10 cellular contexts compared by ENCODE assay signal in the genomic region with DNA sequence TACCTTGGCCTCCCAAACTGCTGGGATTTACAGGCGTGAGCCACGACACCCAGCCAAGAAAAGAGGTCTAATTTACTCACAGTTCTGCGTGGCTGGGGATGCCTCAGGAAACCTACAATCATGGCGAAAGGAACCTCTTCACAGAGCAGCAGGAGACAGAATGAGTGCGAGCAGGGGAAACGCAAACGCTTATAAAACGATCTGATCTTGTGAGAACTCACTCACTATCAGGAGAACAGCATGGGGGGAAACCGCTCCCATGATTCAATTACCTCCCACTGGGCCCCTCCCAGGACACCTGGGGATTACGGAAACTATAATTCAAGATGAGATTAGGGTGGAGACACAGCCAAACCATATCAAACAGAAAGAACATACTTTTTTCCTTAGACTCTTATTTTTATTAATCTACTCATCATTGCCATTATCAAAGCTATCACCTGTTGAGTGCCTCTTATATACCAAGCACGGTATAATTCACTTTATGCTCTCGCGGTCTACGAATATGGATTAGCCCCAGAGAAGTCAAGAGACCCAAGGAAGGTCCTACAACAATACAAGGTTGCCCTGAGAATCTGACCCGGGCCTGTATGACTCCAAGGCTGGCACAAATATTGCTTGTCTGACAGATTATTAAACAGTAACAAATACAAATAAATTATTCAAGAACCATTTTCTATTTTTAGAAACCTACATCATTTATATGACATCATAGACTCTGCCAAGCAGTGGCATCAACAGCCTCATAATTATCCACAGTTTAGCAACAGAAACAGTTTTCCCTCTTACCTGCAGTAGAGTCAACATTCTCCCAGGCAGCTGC. TPM values are rescaled to one million over a fixed set of nuclear protein-coding genes. Genes with fewer than 3 reads are reported as not detected.
A peak's percentile ranks its signal among the peaks of the same experiment; 100 is the strongest.
DNase-seq lines count a peak whose midpoint lies in the region; ATAC-seq and TF ChIP-seq lines count a peak whose summit lies in the region.
"Had no signal": no experiment of that assay in that cellular context is flagged by ENCODE, and none has a peak within 500 bp of the region (broad histone marks: within the 10 kb centered on the region; RNA-seq: fewer than 3 reads in every experiment).

No MANE protein-coding gene starts in this region.

- ATAC-seq in activated B cell treated with CpG ODN at 0.5 μM for 24 hours (ENCODE audit: low read depth), result no peak

- H3K36me3 Mint-ChIP-seq in activated CD4-positive, alpha-beta T cell treated with anti-CD3 and anti-CD28 coated beads, Interleukin-2, amount 10 ng/mL, durations not matched to agents 7 days and 5 days (ENCODE audit: low read depth), result peaks cover 34% of the 10 kb centered on the region
- H3K36me3 Mint-ChIP-seq in activated B cell treated with CpG ODN at 0.5 μM for 24 hours (ENCODE audit: low read depth) (peaks cover 51% of the 10 kb centered on the region), osteocyte (ENCODE audit: unreplicated experiment) (peaks cover 11% of the 10 kb centered on the region)

- intact Hi-C loops in activated B cell treated with CpG ODN at 0.5 μM for 24 hours (cut with micrococcal nuclease), result no loop called here

- DNase-seq in activated CD4-positive, alpha-beta T cell treated with anti-CD3 and anti-CD28 coated beads, Interleukin-2, amount 10 ng/mL, durations not matched to agents 7 days and 5 days, result no peak
- DNase-seq in activated CD4-positive, alpha-beta T cell treated with anti-CD3 and anti-CD28 coated beads, Interleukin-2, amount 50 U/mL, for 4 hours, result no peak
- DNase-seq in activated B cell treated with CpG ODN at 0.5 μM for 24 hours (no peak), osteocyte (ENCODE audit: extremely low spot score, unreplicated experiment) (no peak), GM10266 (ENCODE audit: extremely low spot score) (no peak)
- DNase-seq in activated effector memory CD4-positive, alpha-beta T cell treated with anti-CD3 and anti-CD28 coated beads, Interleukin-2, amount 50 U/mL, for 16 hours, result no peak
- DNase-seq: islet precursor cell; nucleus accumbens; SHP77 treated with DMSO at 0.1 percent for 48 hours; stimulated activated CD4-positive, alpha-beta T cell treated with anti-CD3 and anti-CD28 coated beads, Interleukin-1b, Interleukin-23, amount 100 ng/mL, for 48 hours had no signal

- H3K4me3 Mint-ChIP-seq in activated CD4-positive, alpha-beta T cell treated with anti-CD3 and anti-CD28 coated beads, Interleukin-2, amount 10 ng/mL, durations not matched to agents 7 days and 5 days, result peak overlapping the region; percentile 97
- H3K4me3 Mint-ChIP-seq in activated B cell treated with CpG ODN at 0.5 μM for 24 hours (peak overlapping the region; percentile 24), osteocyte (ENCODE audit: unreplicated experiment) (peak overlapping the region; percentile 47)

- H3K27ac Mint-ChIP-seq in activated CD4-positive, alpha-beta T cell treated with anti-CD3 and anti-CD28 coated beads, Interleukin-2, amount 10 ng/mL, durations not matched to agents 7 days and 5 days, result peak overlapping the region; percentile 11
- H3K27ac Mint-ChIP-seq in activated B cell treated with CpG ODN at 0.5 μM for 24 hours (no peak overlapping the region), osteocyte (ENCODE audit: unreplicated experiment) (no peak overlapping the region)

- POLR2A ChIA-PET in activated CD4-positive, alpha-beta T cell treated with anti-CD3 and anti-CD28 coated beads, Interleukin-2, amount 10 ng/mL, durations not matched to agents 7 days and 5 days (lab: Charles Lee), result no interaction called here
- POLR2A ChIA-PET in activated B cell treated with CpG ODN at 0.5 μM for 24 hours (lab: Charles Lee), result interaction anchor here (0.6 kb wide), 1 partner anchor 17 kb away, joined by 3 read pairs; no protein-coding TSS in a partner anchor

- peaks cover 36% of the 10 kb centered on the region for H3K4me1 Mint-ChIP-seq in activated CD4-positive, alpha-beta T cell treated with anti-CD3 and anti-CD28 coated beads, Interleukin-2, amount 10 ng/mL, durations not matched to agents 7 days and 5 days
- H3K4me1 Mint-ChIP-seq in activated B cell treated with CpG ODN at 0.5 μM for 24 hours (peaks cover 27% of the 10 kb centered on the region), osteocyte (ENCODE audit: unreplicated experiment) (peaks cover 18% of the 10 kb centered on the region)

- H3K27me3 Mint-ChIP-seq in activated CD4-positive, alpha-beta T cell treated with anti-CD3 and anti-CD28 coated beads, Interleukin-2, amount 10 ng/mL, durations not matched to agents 7 days and 5 days, result no peaks in the 10 kb centered on the region
- H3K27me3 Mint-ChIP-seq in activated B cell treated with CpG ODN at 0.5 μM for 24 hours, result no peaks in the 10 kb centered on the region
- H3K27me3 Mint-ChIP-seq in osteocyte (ENCODE audit: unreplicated experiment), result no peaks in the 10 kb centered on the region

- CTCF ChIA-PET in activated CD4-positive, alpha-beta T cell treated with anti-CD3 and anti-CD28 coated beads, Interleukin-2, amount 10 ng/mL, durations not matched to agents 7 days and 5 days (lab: Charles Lee), result no interaction called here
- CTCF ChIA-PET in activated B cell treated with CpG ODN at 0.5 μM for 24 hours (lab: Charles Lee), result no interaction called here

- no peaks in the 10 kb centered on the region for H3K9me3 Mint-ChIP-seq in activated CD4-positive, alpha-beta T cell treated with anti-CD3 and anti-CD28 coated beads, Interleukin-2, amount 10 ng/mL, durations not matched to agents 7 days and 5 days
- H3K9me3 Mint-ChIP-seq in activated B cell treated with CpG ODN at 0.5 μM for 24 hours (no peaks in the 10 kb centered on the region), osteocyte (ENCODE audit: unreplicated experiment) (no peaks in the 10 kb centered on the region)

- TF ChIP-seq CTCF in activated B cell treated with CpG ODN at 0.5 μM for 24 hours (IDR thresholded peaks at IDR 0.05) (no peak), osteocyte (IDR thresholded peaks at IDR 0.05) (no peak), GM10266 (IDR thresholded peaks at IDR 0.05; ENCODE audit: control insufficient read depth, insufficient read depth, low read depth, missing control alignments) (no peak)

RNA-seq across cellular contexts. Expression of a gene that starts 2.4 kb away (rescaled TPM):
- 10 to 100 TPM; 31.5 to 35.8 TPM for total RNA-seq in activated CD4-positive, alpha-beta T cell treated with anti-CD3 and anti-CD28 coated beads, Interleukin-2, amount 10 ng/mL, durations not matched to agents 7 days and 5 days
- total RNA-seq in activated B cell treated with CpG ODN at 0.5 μM for 24 hours, result 26.5 and 30.6 TPM in 2 replicates
- 9.9 and 10.3 TPM in 2 replicates for total RNA-seq in osteocyte

RNA-seq across cellular contexts. Expression of a gene that starts 2.6 kb away (rescaled TPM):
- 10 to 100 TPM; 41.1 to 45.6 TPM for total RNA-seq in activated CD4-positive, alpha-beta T cell treated with anti-CD3 and anti-CD28 coated beads, Interleukin-2, amount 10 ng/mL, durations not matched to agents 7 days and 5 days
- total RNA-seq in activated B cell treated with CpG ODN at 0.5 μM for 24 hours, result 34.9 and 36.6 TPM in 2 replicates
- 28.6 and 30.4 TPM in 2 replicates for total RNA-seq in osteocyte

RNA-seq across cellular contexts. Expression of a gene that starts 21.5 kb away (rescaled TPM):
- under 1 TPM in 1 of 2 experiments, not detected in 1; 0.10 TPM for total RNA-seq in activated CD4-positive, alpha-beta T cell treated with anti-CD3 and anti-CD28 coated beads, Interleukin-2, amount 10 ng/mL, durations not matched to agents 7 days and 5 days
- total RNA-seq in activated B cell treated with CpG ODN at 0.5 μM for 24 hours, result 0.67 and 1.3 TPM in 2 replicates
- total RNA-seq in osteocyte, result 56.8 and 57.6 TPM in 2 replicates

RNA-seq across cellular contexts. Expression of a gene that starts 27.0 kb away (rescaled TPM):
- total RNA-seq in activated CD4-positive, alpha-beta T cell treated with anti-CD3 and anti-CD28 coated beads, Interleukin-2, amount 10 ng/mL, durations not matched to agents 7 days and 5 days, result 10 to 100 TPM; 47.2 to 52.6 TPM
- total RNA-seq in activated B cell treated with CpG ODN at 0.5 μM for 24 hours (51.7 and 53.6 TPM in 2 replicates), osteocyte (65.9 and 71.6 TPM in 2 replicates)

Comparison
In these comparisons a context has a peak if more than half of its experiments do, and no peak if none do; other contexts are left out.
1. H3K4me3 Mint-ChIP-seq: peak in every context shown above with its lines; median percentile 97 in activated CD4-positive, alpha-beta T cell treated with anti-CD3 and anti-CD28 coated beads, Interleukin-2, amount 10 ng/mL, durations not matched to agents 7 days and 5 days; 47 in osteocyte; 24 in activated B cell treated with CpG ODN at 0.5 μM for 24 hours.
2. RNA of a gene that starts 21.5 kb away (total RNA-seq): 56.8 to 57.6 TPM in osteocyte; 0.67 to 1.3 TPM in activated B cell treated with CpG ODN at 0.5 μM for 24 hours and 0.10 TPM in activated CD4-positive, alpha-beta T cell treated with anti-CD3 and anti-CD28 coated beads, Interleukin-2, amount 10 ng/mL, durations not matched to agents 7 days and 5 days; every median in the first group is over 10 times any median in the second.